1 cellular context compared by ENCODE assay signal in the genomic region with DNA sequence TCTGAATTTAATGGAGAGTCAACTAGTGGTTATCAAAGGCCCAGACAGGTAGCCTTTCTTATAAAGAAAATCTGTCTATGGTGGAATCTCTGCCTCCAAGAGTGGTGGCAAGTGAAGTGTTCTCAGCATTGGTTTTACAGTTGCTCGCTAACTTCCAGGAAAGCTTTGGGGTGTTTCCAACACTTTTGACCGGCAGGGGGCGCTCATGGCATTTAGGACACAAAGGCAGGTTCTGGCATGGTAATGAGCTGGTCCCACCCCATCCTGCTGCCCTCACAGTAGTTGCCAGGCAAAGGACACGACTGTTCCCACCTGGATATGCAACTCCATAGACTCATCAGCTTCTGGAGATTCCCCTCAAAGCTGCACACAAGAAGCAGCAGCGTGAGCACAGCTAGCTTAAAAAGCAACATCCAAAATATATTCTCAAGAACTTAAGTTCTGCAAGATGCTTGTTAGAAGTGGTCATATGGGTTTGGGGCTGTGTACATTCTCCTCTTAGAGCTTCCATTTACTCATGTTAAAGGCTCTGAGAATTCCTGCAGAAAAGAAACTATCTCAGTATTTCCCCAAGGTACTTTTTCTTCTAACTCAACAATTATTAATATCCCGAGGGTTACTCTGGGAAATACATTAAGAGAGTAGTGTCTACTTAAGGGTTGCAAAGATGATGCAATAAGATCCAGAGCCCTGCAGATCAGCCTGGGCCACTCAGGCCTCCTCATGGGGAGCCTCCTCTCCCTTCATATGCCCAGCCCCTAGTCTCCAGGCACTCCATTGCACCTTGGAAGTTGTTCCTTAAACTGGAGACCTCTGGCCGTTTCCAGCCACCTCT.
TF ChIP-seq lines count a peak whose summit lies in the region.

No MANE protein-coding gene starts in this region.

TF ChIP-seq in liver, 16 proteins besides CTCF, POLR2A, EP300 and RAD21 (continued from another document):
- TF ChIP-seq MAX (IDR thresholded peaks at IDR 0.05): no peak
- no peak for TF ChIP-seq FOXA2 (IDR thresholded peaks at IDR 0.05)
- TF ChIP-seq HNF4G (IDR thresholded peaks at IDR 0.05): no peak
- TF ChIP-seq EGR1 (IDR thresholded peaks at IDR 0.05; ENCODE audit: low read depth in 2 of 2): no peak
- TF ChIP-seq, protein P1, sequence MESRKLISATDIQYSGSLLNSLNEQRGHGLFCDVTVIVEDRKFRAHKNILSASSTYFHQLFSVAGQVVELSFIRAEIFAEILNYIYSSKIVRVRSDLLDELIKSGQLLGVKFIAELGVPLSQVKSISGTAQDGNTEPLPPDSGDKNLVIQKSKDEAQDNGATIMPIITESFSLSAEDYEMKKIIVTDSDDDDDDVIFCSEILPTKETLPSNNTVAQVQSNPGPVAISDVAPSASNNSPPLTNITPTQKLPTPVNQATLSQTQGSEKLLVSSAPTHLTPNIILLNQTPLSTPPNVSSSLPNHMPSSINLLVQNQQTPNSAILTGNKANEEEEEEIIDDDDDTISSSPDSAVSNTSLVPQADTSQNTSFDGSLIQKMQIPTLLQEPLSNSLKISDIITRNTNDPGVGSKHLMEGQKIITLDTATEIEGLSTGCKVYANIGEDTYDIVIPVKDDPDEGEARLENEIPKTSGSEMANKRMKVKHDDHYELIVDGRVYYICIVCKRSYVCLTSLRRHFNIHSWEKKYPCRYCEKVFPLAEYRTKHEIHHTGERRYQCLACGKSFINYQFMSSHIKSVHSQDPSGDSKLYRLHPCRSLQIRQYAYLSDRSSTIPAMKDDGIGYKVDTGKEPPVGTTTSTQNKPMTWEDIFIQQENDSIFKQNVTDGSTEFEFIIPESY (IDR thresholded peaks at IDR 0.05): no peak
- no peak for TF ChIP-seq TAF1 (conservative IDR thresholded peaks at IDR 0.05)
- TF ChIP-seq JUND (IDR thresholded peaks at IDR 0.05): no peak
